ENCODE assay signal across 1 cellular context in genomic region chr2:142723236-142723635, GRCh38.
TF ChIP-seq lines count a peak whose summit lies in the region.

No MANE protein-coding gene starts in this region.

TF ChIP-seq in IMR-90, 13 proteins besides CTCF, POLR2A, EP300 and RAD21 (continued from another document):
- TF ChIP-seq CEBPB (IDR thresholded peaks at IDR 0.05; ENCODE audit: low read depth, low read length) (no peak), ELK1 (IDR thresholded peaks at IDR 0.05; ENCODE audit: borderline replicate concordance, low read depth, low read length) (no peak)
